In genomic region chr1:100458925-100459814, GRCh38 we compare ENCODE assay signal across 8 cellular contexts.
DNase-seq lines count a peak whose midpoint lies in the region; ATAC-seq, FAIRE-seq and TF ChIP-seq lines count a peak whose summit lies in the region.

No MANE protein-coding gene starts in this region.

- H3K9me3 Mint-ChIP-seq in type B pancreatic cell = no peaks in the 10 kb centered on the region

- H3K4me3 ChIP-seq in KMS-11 (IDR thresholded peaks at IDR 0.05; ENCODE audit: insufficient read depth, low read depth, low read length) = no peak overlapping the region
- no peak overlapping the region for H3K4me3 ChIP-seq in ovary

- H3K27me3 ChIP-seq in KMS-11 (ENCODE audit: insufficient read depth, low read depth) (no peaks in the 10 kb centered on the region), ovary (no peaks in the 10 kb centered on the region)

- H3K27ac ChIP-seq in KMS-11 = no peak overlapping the region
- no peak overlapping the region for H3K27ac ChIP-seq in ovary

- no peak overlapping the region for H3K9ac ChIP-seq in KMS-11

- TF ChIP-seq EP300 in ovary (IDR thresholded peaks at IDR 0.05) = no peak

- no peaks in the 10 kb centered on the region for H4K20me1 ChIP-seq in KMS-11 (ENCODE audit: insufficient read depth)

- H3K4me2 ChIP-seq in KMS-11 = no peak overlapping the region; the same call in 1 of the 2 replicates

- H3K27ac Mint-ChIP-seq in type B pancreatic cell = peak overlapping the region; percentile 53

- DNase-seq in ELF-1 (ENCODE audit: low read depth, low spot score) (peak; percentile 71), RCC 7860 (ENCODE audit: low spot score) (peak; percentile 58), frontal cortex (ENCODE audit: low spot score in 2 of 2) (peak; percentile 13 to 54), ovary (peak; percentile 64 to 84 (median 78)), type B pancreatic cell (ENCODE audit: extremely low spot score, unreplicated experiment) (no peak)
- DNase-seq in activated effector memory CD4-positive, alpha-beta T cell treated with Interleukin-2 at 50 U/mL for 16 hours = peak; percentile 62

- intact Hi-C loops in ovary (cut with DNase I) = loop anchor here in 1 of 4 donors (2.0 to 10.0 kb wide), 2 partner anchors 104 to 408 kb away; partner anchors contain the start of gene CDC14A

- peaks cover 55% of the 10 kb centered on the region for H3K4me1 ChIP-seq in KMS-11 (ENCODE audit: low read depth, poor library complexity, severe bottlenecking)
- no peaks in the 10 kb centered on the region for H3K4me1 ChIP-seq in ovary (ENCODE audit: insufficient read depth)

- H3K27me3 Mint-ChIP-seq in type B pancreatic cell = no peaks in the 10 kb centered on the region

- no peaks in the 10 kb centered on the region for H3K79me2 ChIP-seq in KMS-11 (ENCODE audit: insufficient read depth, low read depth)

- WGBS in ovary, 3 donors = 20 to 25% (median 24%) methylated on average over 12 of the region's 12 CpGs

- peak overlapping the region; percentile 35 for H3K4me3 Mint-ChIP-seq in type B pancreatic cell

- H3K9me3 ChIP-seq in ovary = no peaks in the 10 kb centered on the region

- ATAC-seq in GM21825 (IDR thresholded peaks at IDR 0.05; ENCODE audit: unreplicated experiment) = peak; percentile 86

- H3K36me3 ChIP-seq in KMS-11 (ENCODE audit: insufficient read depth) (no peaks in the 10 kb centered on the region), ovary (no peaks in the 10 kb centered on the region)

- no peak for TF ChIP-seq POLR2A in ovary (IDR thresholded peaks at IDR 0.05)

- H3K4me1 Mint-ChIP-seq in type B pancreatic cell (ENCODE audit: unreplicated experiment) = peaks cover 31% of the 10 kb centered on the region

- TF ChIP-seq CTCF in KMS-11 (conservative IDR thresholded peaks at IDR 0.05; ENCODE audit: low read depth, low read length) (peak; percentile 69), ovary (IDR thresholded peaks at IDR 0.05) (peak; percentile 54 to 78 (median 75)), type B pancreatic cell (conservative IDR thresholded peaks at IDR 0.05) (peak; percentile 91)

- FAIRE-seq in RCC 7860 (lab: Jason Lieb, UNC) (peak; percentile 57), frontal cortex (lab: Jason Lieb, UNC) (no peak)

- H3K36me3 Mint-ChIP-seq in type B pancreatic cell = no peaks in the 10 kb centered on the region

- peak overlapping the region; percentile 31; the same call in 1 of the 2 replicates for H2AFZ ChIP-seq in KMS-11 (ENCODE audit: low read depth)
